Comparison of ENCODE assay signal across 8 cellular contexts in the genomic region with DNA sequence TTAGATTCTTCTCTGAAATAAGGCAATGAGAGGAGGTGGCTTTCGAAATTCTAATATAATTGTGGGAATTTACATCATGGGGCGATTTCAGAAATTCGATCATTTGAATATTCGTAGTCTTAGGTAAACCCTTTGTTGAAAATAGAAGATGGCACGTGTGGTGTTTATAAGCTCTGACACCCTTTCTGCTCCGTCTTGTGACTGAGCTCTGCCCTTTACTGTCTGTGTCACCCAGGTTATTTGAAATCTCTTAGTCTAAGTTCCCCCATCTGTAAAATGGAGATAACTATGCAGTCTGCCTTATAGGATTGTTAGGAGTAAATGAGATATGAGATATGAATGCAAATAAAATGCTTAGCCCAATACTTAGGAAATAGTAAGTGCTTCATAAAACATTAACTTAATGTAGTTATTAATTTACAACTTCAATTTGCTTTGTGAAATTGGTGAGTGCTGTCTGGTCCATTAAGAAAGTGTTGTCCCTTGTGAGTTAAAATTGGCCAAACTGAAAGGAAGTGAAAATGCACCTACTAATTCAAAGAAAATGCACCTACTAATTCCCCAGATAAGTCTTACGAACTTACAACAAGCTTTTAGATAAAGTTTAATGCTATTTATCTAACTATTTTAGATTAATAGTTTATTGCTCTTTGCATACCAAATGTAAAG. TPM values are rescaled to one million over a fixed set of nuclear protein-coding genes. Genes with fewer than 3 reads are reported as not detected.
DNase-seq lines count a peak whose midpoint lies in the region; ATAC-seq, FAIRE-seq and TF ChIP-seq lines count a peak whose summit lies in the region.

No MANE protein-coding gene starts in this region.

- peak; percentile 35 for DNase-seq in GM10248 (ENCODE audit: extremely low spot score)
- no peak for DNase-seq in GM12878 (ENCODE audit: low read depth, low spot score)
- no peak for DNase-seq in naive thymus-derived CD8-positive, alpha-beta T cell
- no peak for DNase-seq in AML-193 (lab: John Stamatoyannopoulos, UW)
- no peak for DNase-seq in iPS-NIHi7 (ENCODE audit: extremely low spot score)
- no peak for DNase-seq in HTR-8/SVneo (ENCODE audit: insufficient read length, low spot score)
- no peak for DNase-seq in AG08396 (ENCODE audit: low spot score)

- H3K4me3 ChIP-seq in GM12878: peak overlapping the region; percentile 85

- SMC1A ChIA-PET in GM12878 (lab: Charles Lee; ENCODE audit: uncharacterized antibody, unreplicated experiment): interaction anchor here (0.5 to 20.9 kb wide), 22 partner anchors 9 to 467 kb away, joined by 3 to 207 read pairs (median 4); partner anchors contain the start of gene STK38L

- H3K79me2 ChIP-seq in GM12878 (ENCODE audit: control insufficient read depth, insufficient read depth, low read length): peaks cover 74% of the 10 kb centered on the region

- H3K4me3 Mint-ChIP-seq in naive thymus-derived CD8-positive, alpha-beta T cell: peak overlapping the region; percentile 81 to 98 (median 90)

- H3K9me3 Mint-ChIP-seq in naive thymus-derived CD8-positive, alpha-beta T cell: no peaks in the 10 kb centered on the region

- TSS peak; percentile 56 for BruUV-seq in GM12878 (replicated peaks; lab: Mats Ljungman, UMichigan)

- peaks cover 40% of the 10 kb centered on the region for H3K4me1 ChIP-seq in GM12878 (ENCODE audit: control insufficient read depth, insufficient read depth, low read length)

- in situ Hi-C loops in GM12878 (cut with MboI): no loop called here

- under 1% methylated on average over 7 of the region's 7 CpGs for WGBS in GM12878 (ENCODE audit: insufficient coverage, insufficient replicate concordance, low lambda C conversion rate, missing lambda C conversion rate)

- H3K9me3 ChIP-seq in GM12878 (replicated peaks; ENCODE audit: control insufficient read depth, insufficient read depth, low read length): no peaks in the 10 kb centered on the region

- H3K36me3 Mint-ChIP-seq in naive thymus-derived CD8-positive, alpha-beta T cell: peaks cover 0 to 4% (median 0%) of the 10 kb centered on the region in 3 donors

- TF ChIP-seq EP300 in GM12878 (IDR thresholded peaks at IDR 0.05; ENCODE audit: borderline replicate concordance in 1 of 2, control insufficient read depth in 1 of 2, low read depth in 2 of 2, low read length in 2 of 2): peak; percentile 24 to 28; a peak in 1 of 4 replicates

- no peaks in the 10 kb centered on the region for H3K36me3 ChIP-seq in GM12878 (ENCODE audit: control insufficient read depth in 2 of 2, insufficient read depth in 2 of 2, low read length in 1 of 2)

- POLR2A ChIA-PET in GM10248 (lab: Yijun Ruan, JAX) (no interaction called here), GM12878 (lab: Charles Lee) (interaction anchor here (1.2 to 4.1 kb wide), 8 partner anchors 8 to 332 kb away, joined by 3 to 20 read pairs (median 6); partner anchors contain the start of gene STK38L)
- POLR2A ChIA-PET in naive thymus-derived CD8-positive, alpha-beta T cell (lab: Charles Lee): no interaction called here

- H4K20me1 ChIP-seq in GM12878 (ENCODE audit: control insufficient read depth, insufficient read depth): no peaks in the 10 kb centered on the region

- H3K27ac ChIP-seq in GM12878 (ENCODE audit: control insufficient read depth, insufficient read depth): peak overlapping the region; percentile 89

- no peak for TF ChIP-seq RAD21 in GM12878 (IDR thresholded peaks at IDR 0.05; ENCODE audit: insufficient read depth, low read depth, low read length)

- peak overlapping the region; percentile 73 for H2AFZ ChIP-seq in GM12878 (ENCODE audit: control insufficient read depth, low read depth, low read length)

- peaks cover 26 to 49% (median 37%) of the 10 kb centered on the region in 5 donors for H3K27me3 Mint-ChIP-seq in naive thymus-derived CD8-positive, alpha-beta T cell

- RAD21 ChIA-PET in GM12878 (lab: Charles Lee; ENCODE audit: unreplicated experiment): interaction anchor here (0.9 to 5.5 kb wide), 23 partner anchors 9 to 270 kb away, joined by 3 to 36 read pairs (median 4); partner anchors contain the start of gene STK38L

- H3K27ac Mint-ChIP-seq in naive thymus-derived CD8-positive, alpha-beta T cell: no peak overlapping the region

- H3K27me3 ChIP-seq in GM12878 (replicated peaks in 1 of 2; ENCODE audit: control insufficient read depth in 2 of 2, insufficient read depth in 2 of 2, low read length in 1 of 2): no peaks in the 10 kb centered on the region

- FAIRE-seq in GM12878 (lab: Jason Lieb, UNC) (no peak), HTR-8/SVneo (lab: Jason Lieb, UNC) (no peak)

- H3K4me2 ChIP-seq in GM12878 (ENCODE audit: control insufficient read depth, insufficient read depth): peak overlapping the region; percentile 90

- peak overlapping the region; percentile 91 for H3K9ac ChIP-seq in GM12878 (ENCODE audit: control insufficient read depth, insufficient read depth, low read length)

- H3K4me1 Mint-ChIP-seq in naive thymus-derived CD8-positive, alpha-beta T cell: peaks cover 5 to 25% (median 14%) of the 10 kb centered on the region in 4 donors

- peak; percentile 40 for ATAC-seq in HG03354 (IDR thresholded peaks at IDR 0.05; ENCODE audit: poor library complexity, severe bottlenecking, unreplicated experiment)
- ATAC-seq in GM12878: peak; percentile 32
- no peak for ATAC-seq in naive thymus-derived CD8-positive, alpha-beta T cell

- TF ChIP-seq POLR2A in GM12878 (IDR thresholded peaks at IDR 0.05; ENCODE audit: low read depth, low read length): no peak

- intact Hi-C loops in GM12878 (cut with micrococcal nuclease; ENCODE audit: unreplicated experiment): loop anchor here (2.0 to 5.0 kb wide), 2 partner anchors 51 to 368 kb away; no protein-coding TSS in a partner anchor

- CTCF ChIA-PET in GM10248 (lab: Yijun Ruan, JAX) (interaction anchor here (1.1 to 1.9 kb wide), 9 partner anchors 8 to 370 kb away, joined by 3 to 10 read pairs (median 4); partner anchors contain the start of gene TM7SF3), GM12878 (lab: Yijun Ruan, JAX) (interaction anchor here (1.1 to 2.4 kb wide), 8 partner anchors 9 to 370 kb away, joined by 3 to 17 read pairs (median 4); no protein-coding TSS in a partner anchor)

- TF ChIP-seq CTCF in GM10248 (IDR thresholded peaks at IDR 0.05; ENCODE audit: control extremely low read depth, extremely low read depth, low read depth, missing control alignments): no peak
- no peak for TF ChIP-seq CTCF in GM12878 (IDR thresholded peaks at IDR 0.05 in 2 of 3, conservative IDR thresholded peaks at IDR 0.05 in 1 of 3; ENCODE audit: control insufficient read depth in 2 of 3, extremely low read depth in 1 of 3, insufficient read depth in 1 of 3, low read depth in 3 of 3, low read length in 3 of 3)

TF ChIP-seq in GM12878, 131 proteins besides CTCF, POLR2A, EP300 and RAD21 (continues in another document):
- TF ChIP-seq ZBED1 (IDR thresholded peaks at IDR 0.05; ENCODE audit: borderline replicate concordance) (no peak), POU2F2 (IDR thresholded peaks at IDR 0.05; ENCODE audit: borderline replicate concordance, low read depth, low read length) (no peak), PML (IDR thresholded peaks at IDR 0.05; ENCODE audit: low read length) (peak; percentile 39; the same call in 1 of the 2 replicates), JUNB (IDR thresholded peaks at IDR 0.05) (peak; percentile 22; the same call in 1 of the 2 replicates), BHLHE40 (IDR thresholded peaks at IDR 0.05; ENCODE audit: borderline replicate concordance in 1 of 2, low read depth in 2 of 2, low read length in 1 of 2) (peak; percentile 90 to 92), TBL1XR1 (IDR thresholded peaks at IDR 0.05; ENCODE audit: low read depth, low read length) (no peak), ZZZ3 (IDR thresholded peaks at IDR 0.05; ENCODE audit: control insufficient read depth, insufficient read length, low read depth) (no peak), CHD1 (IDR thresholded peaks at IDR 0.05; ENCODE audit: low read depth, low read length) (no peak), ZNF24 (IDR thresholded peaks at IDR 0.05) (peak; percentile 40; the same call in 1 of the 2 replicates), NFYA (IDR thresholded peaks at IDR 0.05; ENCODE audit: borderline replicate concordance, low read depth, low read length) (no peak), ZBTB33 (IDR thresholded peaks at IDR 0.05) (no peak), ATF7 (IDR thresholded peaks at IDR 0.05; ENCODE audit: low read depth) (peak; percentile 38; the same call in 1 of the 2 replicates)

RNA-seq across cellular contexts. Expression of gene BMAL2, which starts 1.6 kb away (rescaled TPM):
- total RNA-seq in GM12878 (2013; cell fraction: nucleolus; rRNA removed): 49.7 and 52.1 TPM in 2 replicates
- total RNA-seq in GM12878 (2014; rRNA removed) (37.2 and 40.4 TPM in 2 replicates), GM12878 (2014; rRNA removed; fragmentation: Illumina TruSeq; extraction: Trizol) (53.6 TPM in 2 replicates), GM12878 (2021) (47.2 and 51.7 TPM in 2 replicates)
- 13.3 TPM for polyA plus RNA-seq in GM12878 (2011; ENCODE audit: low read depth)
- polyA plus RNA-seq in GM12878 (2011; rRNA removed) (48.0 and 80.9 TPM in 2 replicates), GM12878 (2014; fragmentation: Illumina TruSeq; extraction: Trizol) (33.9 and 41.1 TPM in 2 replicates), GM12878 (2014; fragmentation: Nextera tagmentation; extraction: Ambion mirVana) (10 to 100 TPM in 1 of 2 experiments, 1 to 10 TPM in 1; 7.9 to 13.1 TPM), GM12878 (2014; rRNA removed) (19.2 and 25.2 TPM in 2 replicates), GM12878 (2016; fragmentation: Nextera tagmentation; extraction: Ambion mirVana) (10 to 100 TPM; 17.6 to 38.1 TPM)
- 14.4 and 15.3 TPM in 2 replicates for polyA plus RNA-seq in GM12878 (2011; cell fraction: cytosol; rRNA removed)
- 14.0 and 16.0 TPM in 2 replicates for polyA plus RNA-seq in GM12878 (2011; cell fraction: nucleus; rRNA removed)
- 17.7 and 25.6 TPM in 2 replicates for polyA plus RNA-seq in GM12878 (2012)
- polyA minus RNA-seq in GM12878 (2011; rRNA and poly(A)+ RNA removed): 32.5 and 45.8 TPM in 2 replicates
- 22.6 and 33.0 TPM in 2 replicates for polyA minus RNA-seq in GM12878 (2011; cell fraction: cytosol; rRNA and poly(A)+ RNA removed)
- 14.7 and 16.2 TPM in 2 replicates for polyA minus RNA-seq in GM12878 (2011; cell fraction: nucleus; rRNA and poly(A)+ RNA removed)
- not detected for total RNA-seq in naive thymus-derived CD8-positive, alpha-beta T cell
- not detected for polyA plus RNA-seq in naive thymus-derived CD8-positive, alpha-beta T cell

Comparison
In these comparisons a context has a peak if more than half of its experiments do, and no peak if none do; other contexts are left out.
1. ATAC-seq: peak in HG03354 (single experiment) and GM12878 (single experiment); none in naive thymus-derived CD8-positive, alpha-beta T cell (0 of 2).
2. RNA of gene BMAL2, which starts 1.6 kb away (total RNA-seq): 37.2 to 53.6 TPM in GM12878; not detected in naive thymus-derived CD8-positive, alpha-beta T cell; every median in the first group is over 10 times any median in the second.